In genomic region chr11:1770528-1770927, GRCh38 we compare ENCODE assay signal across 15 cellular contexts. TPM values are rescaled to one million over a fixed set of nuclear protein-coding genes. Genes with fewer than 3 reads are reported as not detected.
DNase-seq lines count a peak whose midpoint lies in the region; FAIRE-seq and TF ChIP-seq lines count a peak whose summit lies in the region.
"Had no signal": no experiment of that assay in that cellular context is flagged by ENCODE, and none has a peak within 500 bp of the region (broad histone marks: within the 10 kb centered on the region; RNA-seq: fewer than 3 reads in every experiment).

No MANE protein-coding gene starts in this region.

- DNase-seq in AML-193 (lab: John Stamatoyannopoulos, UW) = peak; percentile 82 to 83
- no peak for DNase-seq in HTR-8/SVneo (ENCODE audit: insufficient read length, low spot score)
- DNase-seq in SKM-1 (lab: John Stamatoyannopoulos, UW; ENCODE audit: unreplicated experiment) = peak; percentile 89
- DNase-seq in mesenteric fat pad (ENCODE audit: low spot score) = peak; percentile 57
- no peak for DNase-seq in DMS79 (lab: John Stamatoyannopoulos, UW)
- DNase-seq in NCI-H2196 (lab: John Stamatoyannopoulos, UW; ENCODE audit: unreplicated experiment) = no peak
- no peak for DNase-seq in NCI-H2196 treated with DMSO at 0.1 percent for 48 hours (lab: John Stamatoyannopoulos, UW; ENCODE audit: unreplicated experiment)
- DNase-seq in esophagus muscularis mucosa (ENCODE audit: extremely low spot score) = no peak
- DNase-seq: activated CD4-positive, CD25-positive, alpha-beta regulatory T cell treated with anti-CD3 and anti-CD28 coated beads, Interleukin-2, amount 50 U/mL, for 72 hours; activated naive CD4-positive, alpha-beta T cell treated with anti-CD3 and anti-CD28 coated beads, Interleukin-2, amount 50 U/mL, for 16 hours; DMS 273 treated with DMSO at 0.1 percent for 48 hours; hypothalamus; NCI-H1417 treated with DMSO at 0.1 percent for 48 hours; NCI-H345 had no signal

- peak; percentile 9 for FAIRE-seq in HTR-8/SVneo (lab: Jason Lieb, UNC)

- no peak for TF ChIP-seq CTCF in esophagus muscularis mucosa (IDR thresholded peaks at IDR 0.05)

- no peak overlapping the region for H3K4me3 ChIP-seq in esophagus muscularis mucosa
- H3K4me3 ChIP-seq: smooth muscle cell had no signal

- TF ChIP-seq EP300 in esophagus muscularis mucosa (IDR thresholded peaks at IDR 0.05) = no peak

- H3K9me3 ChIP-seq in esophagus muscularis mucosa = no peaks in the 10 kb centered on the region

- H3K27me3 ChIP-seq in esophagus muscularis mucosa = no peaks in the 10 kb centered on the region

- H3K27ac ChIP-seq in esophagus muscularis mucosa (replicated peaks in 1 of 4) = no peak overlapping the region

- WGBS in esophagus muscularis mucosa = 75% methylated on average over 5 of the region's 5 CpGs

- intact Hi-C loops in esophagus muscularis mucosa (cut with DNase I) = no loop called here

- H3K36me3 ChIP-seq in esophagus muscularis mucosa = no peaks in the 10 kb centered on the region

- peaks cover 6 to 18% (median 15%) of the 10 kb centered on the region in 4 donors for H3K4me1 ChIP-seq in esophagus muscularis mucosa

- no peak for TF ChIP-seq POLR2A in esophagus muscularis mucosa (IDR thresholded peaks at IDR 0.05; ENCODE audit: low read depth)

RNA-seq across cellular contexts. Expression of gene CTSD, which starts 6.8 kb away (rescaled TPM):
- total RNA-seq in mesenteric fat pad = 940 TPM
- total RNA-seq in esophagus muscularis mucosa = 100 to 1,000 TPM; 186 to 338 (median 270) TPM

RNA-seq across cellular contexts. Expression of gene IFITM10, which starts 20.1 kb away (rescaled TPM):
- total RNA-seq in mesenteric fat pad (1.5 TPM), esophagus muscularis mucosa (under 1 TPM; 0.42 to 0.58 (median 0.54) TPM)

Comparison
In these comparisons a context has a peak if more than half of its experiments do, and no peak if none do; other contexts are left out.
1. DNase-seq: peak in AML-193 (2 of 2), SKM-1 (single experiment) and mesenteric fat pad (single experiment); none in HTR-8/SVneo (single experiment), DMS79 (single experiment), NCI-H2196 (single experiment), NCI-H2196 treated with DMSO at 0.1 percent for 48 hours (single experiment) and esophagus muscularis mucosa (single experiment).